ENCODE assay signal across 10 cellular contexts in the genomic region with DNA sequence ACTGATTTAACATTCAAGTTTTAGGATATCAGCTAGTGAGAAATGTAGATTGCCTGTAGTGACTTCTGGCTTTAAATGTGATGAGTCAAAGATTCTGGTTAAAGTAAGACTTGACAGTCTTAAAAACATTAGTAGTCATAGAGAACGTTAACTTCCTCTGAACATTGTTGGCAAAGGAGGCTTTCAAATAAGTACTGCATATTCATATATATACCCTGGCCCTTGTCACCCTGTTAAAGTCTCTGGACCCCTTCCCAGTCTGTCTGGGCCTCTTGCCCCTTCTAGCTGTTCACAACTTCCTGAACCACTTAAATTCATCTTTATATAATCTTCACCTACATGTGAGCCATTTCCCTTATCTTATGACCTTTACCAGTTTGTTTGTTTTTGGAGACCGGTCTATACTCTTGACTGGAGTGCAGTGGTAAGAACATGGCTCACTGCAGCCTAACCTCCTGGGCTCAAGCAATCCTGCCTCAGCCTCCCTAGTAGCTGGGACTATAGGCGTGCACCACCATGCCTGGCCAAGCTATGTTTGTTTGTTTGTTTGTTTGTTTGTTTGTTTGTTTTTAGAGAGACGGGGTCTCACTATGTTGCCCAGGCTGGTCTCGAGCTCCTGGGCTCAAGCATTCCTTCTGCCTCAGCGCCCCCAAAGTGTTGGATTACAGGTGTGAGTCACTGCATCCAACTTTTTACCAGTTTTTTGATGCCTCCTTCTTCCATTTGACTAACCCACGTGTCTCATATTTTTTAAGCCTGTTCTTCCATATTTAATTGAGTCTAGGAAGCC.
DNase-seq lines count a peak whose midpoint lies in the region; ATAC-seq lines count a peak whose summit lies in the region.
"Had no signal": no experiment of that assay in that cellular context is flagged by ENCODE, and none has a peak within 500 bp of the region (broad histone marks: within the 10 kb centered on the region; RNA-seq: fewer than 3 reads in every experiment).

No MANE protein-coding gene starts in this region.

- H3K27me3 Mint-ChIP-seq in activated T-cell treated with anti-CD3 and anti-CD28 coated beads, Interleukin-2, amount 50 U/mL, for 72 hours (ENCODE audit: low read depth), result no peaks in the 10 kb centered on the region
- H3K27me3 Mint-ChIP-seq in immature natural killer cell (ENCODE audit: low read depth in 3 of 3), result peaks cover 0 to 3% (median 0%) of the 10 kb centered on the region in 3 donors

- H3K27ac Mint-ChIP-seq in activated T-cell treated with anti-CD3 and anti-CD28 coated beads, Interleukin-2, amount 50 U/mL, for 72 hours, result peak overlapping the region; percentile 90
- peak overlapping the region; percentile 1 to 60 (median 37) for H3K27ac Mint-ChIP-seq in immature natural killer cell

- H3K4me3 Mint-ChIP-seq in activated T-cell treated with anti-CD3 and anti-CD28 coated beads, Interleukin-2, amount 50 U/mL, for 72 hours, result peak overlapping the region in 1 of 2 donors; percentile 4
- H3K4me3 Mint-ChIP-seq in immature natural killer cell, result no peak overlapping the region

- peaks cover 6 to 37% of the 10 kb centered on the region in 2 donors for H3K36me3 Mint-ChIP-seq in activated T-cell treated with anti-CD3 and anti-CD28 coated beads, Interleukin-2, amount 50 U/mL, for 72 hours (ENCODE audit: insufficient read depth in 2 of 2)
- peaks cover 10 to 37% (median 24%) of the 10 kb centered on the region in 3 donors for H3K36me3 Mint-ChIP-seq in immature natural killer cell

- peak; percentile 87 to 96 for ATAC-seq in activated T-cell treated with anti-CD3 and anti-CD28 coated beads, Interleukin-2, amount 50 U/mL, for 72 hours (replicated peaks in 1 of 2)
- ATAC-seq: sciatic nerve had no signal

- no peaks in the 10 kb centered on the region for H3K9me3 Mint-ChIP-seq in activated T-cell treated with anti-CD3 and anti-CD28 coated beads, Interleukin-2, amount 50 U/mL, for 72 hours
- no peaks in the 10 kb centered on the region for H3K9me3 Mint-ChIP-seq in immature natural killer cell

- H3K4me1 Mint-ChIP-seq in activated T-cell treated with anti-CD3 and anti-CD28 coated beads, Interleukin-2, amount 50 U/mL, for 72 hours (ENCODE audit: low read depth), result peaks cover 15% of the 10 kb centered on the region
- peaks cover 33 to 57% of the 10 kb centered on the region in 2 donors for H3K4me1 Mint-ChIP-seq in immature natural killer cell

- DNase-seq in activated T-cell treated with anti-CD3 and anti-CD28 coated beads, Interleukin-2, amount 50 U/mL, for 72 hours, result peak in 1 of 2 donors; percentile 5
- no peak for DNase-seq in activated T-cell treated with anti-CD3 and anti-CD28 coated beads for 4 hours
- peak; percentile 64 for DNase-seq in amniotic epithelial cell (ENCODE audit: low read depth)
- DNase-seq in immature natural killer cell, result no peak
- peak; percentile 53 for DNase-seq in superior temporal gyrus (ENCODE audit: extremely low spot score)
- DNase-seq in NCI-H524 treated with DMSO at 0.1 percent for 48 hours (lab: John Stamatoyannopoulos, UW), result no peak
- DNase-seq in NCI-H1930 (lab: John Stamatoyannopoulos, UW), result no peak
- no peak for DNase-seq in NCI-H2107 treated with DMSO at 0.1 percent for 48 hours (lab: John Stamatoyannopoulos, UW; ENCODE audit: unreplicated experiment)
- DNase-seq: AML-193 had no signal

Comparison
In these comparisons a context has a peak if more than half of its experiments do, and no peak if none do; other contexts are left out.
1. DNase-seq: peak in amniotic epithelial cell (single experiment) and superior temporal gyrus (single experiment); none in activated T-cell treated with anti-CD3 and anti-CD28 coated beads for 4 hours (single experiment), immature natural killer cell (0 of 3), NCI-H524 treated with DMSO at 0.1 percent for 48 hours (single experiment), NCI-H1930 (0 of 2) and NCI-H2107 treated with DMSO at 0.1 percent for 48 hours (single experiment).